ENCODE assay signal across 1 cellular context in the genomic region with DNA sequence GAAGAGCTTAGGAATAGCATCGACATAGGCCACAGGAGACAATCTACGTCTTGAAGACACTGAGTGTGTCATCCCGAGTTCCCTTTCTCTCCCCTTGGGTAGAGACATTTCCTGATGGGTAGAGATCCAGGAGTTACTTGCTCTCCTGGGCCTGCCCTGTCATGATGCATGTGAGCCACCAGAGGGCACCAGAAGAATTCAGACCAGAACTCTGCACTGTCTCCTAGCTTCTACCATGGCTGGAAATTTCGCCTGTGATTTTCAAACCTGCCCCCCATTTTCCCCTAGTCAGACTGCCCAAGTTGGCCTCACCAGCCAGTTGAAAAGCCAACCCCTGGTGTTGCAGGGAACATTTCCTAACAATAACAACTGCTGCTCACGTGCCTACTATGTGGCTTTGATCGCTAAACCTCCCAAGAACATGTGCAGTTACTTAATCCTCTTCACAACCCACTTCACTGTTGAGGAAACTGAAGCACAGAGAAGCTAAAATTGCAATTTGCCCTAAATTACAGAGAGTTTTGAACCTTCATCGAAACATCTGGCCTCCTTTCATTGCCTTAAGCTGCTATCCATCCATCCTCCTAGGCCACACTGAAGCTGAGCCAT.
TF ChIP-seq lines count a peak whose summit lies in the region.

No MANE protein-coding gene starts in this region.

TF ChIP-seq in HepG2, 621 proteins besides CTCF, POLR2A, EP300 and RAD21 (continued from another document):
- TF ChIP-seq, protein P1, sequence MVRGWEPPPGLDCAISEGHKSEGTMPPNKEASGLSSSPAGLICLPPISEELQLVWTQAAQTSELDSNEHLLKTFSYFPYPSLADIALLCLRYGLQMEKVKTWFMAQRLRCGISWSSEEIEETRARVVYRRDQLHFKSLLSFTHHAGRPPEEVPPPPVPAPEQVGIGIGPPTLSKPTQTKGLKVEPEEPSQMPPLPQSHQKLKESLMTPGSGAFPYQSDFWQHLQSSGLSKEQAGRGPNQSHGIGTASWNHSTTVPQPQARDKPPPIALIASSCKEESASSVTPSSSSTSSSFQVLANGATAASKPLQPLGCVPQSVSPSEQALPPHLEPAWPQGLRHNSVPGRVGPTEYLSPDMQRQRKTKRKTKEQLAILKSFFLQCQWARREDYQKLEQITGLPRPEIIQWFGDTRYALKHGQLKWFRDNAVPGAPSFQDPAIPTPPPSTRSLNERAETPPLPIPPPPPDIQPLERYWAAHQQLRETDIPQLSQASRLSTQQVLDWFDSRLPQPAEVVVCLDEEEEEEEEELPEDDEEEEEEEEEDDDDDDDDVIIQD (CRISPR knock-in tag; IDR thresholded peaks at IDR 0.05; ENCODE audit: low read depth), result no peak
- TF ChIP-seq ZNF552 (CRISPR knock-in tag; IDR thresholded peaks at IDR 0.05; ENCODE audit: borderline replicate concordance), result no peak
